1 cellular context compared by ENCODE assay signal in genomic region chr15:74620636-74621545, GRCh38.
A peak's percentile ranks its signal among the peaks of the same experiment; 100 is the strongest.
TF ChIP-seq lines count a peak whose summit lies in the region.

No MANE protein-coding gene starts in this region.

TF ChIP-seq in H1, 55 proteins besides CTCF, POLR2A, EP300 and RAD21 (continued from another document):
- peak; percentile 75 for TF ChIP-seq MAX (IDR thresholded peaks at IDR 0.05)
- no peak for TF ChIP-seq CHD7 (IDR thresholded peaks at IDR 0.05; ENCODE audit: insufficient replicate concordance, low read length)
- TF ChIP-seq NRF1 (IDR thresholded peaks at IDR 0.05; ENCODE audit: low read depth, low read length) = no peak
- no peak for TF ChIP-seq CHD1 (IDR thresholded peaks at IDR 0.05; ENCODE audit: low read depth, low read length)
- 0 out of 2 replicates have a peak, but pooled peaks have one; percentile 51 for TF ChIP-seq RXRA (IDR thresholded peaks at IDR 0.05; ENCODE audit: insufficient read depth, low read depth, low read length)
- TF ChIP-seq CHD2 (IDR thresholded peaks at IDR 0.05; ENCODE audit: low read length) = 0 out of 2 replicates have a peak, but pooled peaks have one; percentile 23
- TF ChIP-seq PHF8 (conservative IDR thresholded peaks at IDR 0.05; ENCODE audit: low read depth, low read length) = no peak
- no peak for TF ChIP-seq CBX8 (IDR thresholded peaks at IDR 0.05; ENCODE audit: borderline replicate concordance, low read depth, low read length)
- no peak for TF ChIP-seq NANOG (IDR thresholded peaks at IDR 0.05; ENCODE audit: insufficient read depth, low read depth, low read length, poor library complexity, severe bottlenecking)
- TF ChIP-seq ATF3 (IDR thresholded peaks at IDR 0.05; ENCODE audit: insufficient read depth, low read depth, low read length) = peak; percentile 76
- TF ChIP-seq KDM5A (IDR thresholded peaks at IDR 0.05; ENCODE audit: low read length) = no peak; the same call in 1 of the 2 replicates
- TF ChIP-seq SRF (IDR thresholded peaks at IDR 0.05; ENCODE audit: low read depth, low read length) = no peak
- TF ChIP-seq ASH2L (IDR thresholded peaks at IDR 0.05; ENCODE audit: low read length) = no peak
- no peak for TF ChIP-seq ATF2 (IDR thresholded peaks at IDR 0.05; ENCODE audit: low read length)
- no peak for TF ChIP-seq TCF12 (IDR thresholded peaks at IDR 0.05; ENCODE audit: low read depth, low read length)
- no peak for TF ChIP-seq POLR2AphosphoS5 (IDR thresholded peaks at IDR 0.05; ENCODE audit: low read depth, low read length)
- TF ChIP-seq EGR1 (IDR thresholded peaks at IDR 0.05; ENCODE audit: borderline replicate concordance, low read depth, low read length) = no peak
- TF ChIP-seq GABPA (IDR thresholded peaks at IDR 0.05; ENCODE audit: borderline replicate concordance, insufficient read depth, low read length) = peak; percentile 72; the same call in 1 of the 2 replicates
- peak; percentile 57; the same call in 1 of the 2 replicates for TF ChIP-seq YY1 (IDR thresholded peaks at IDR 0.05; ENCODE audit: low read depth, low read length)
- peak; percentile 57 for TF ChIP-seq CREB1 (IDR thresholded peaks at IDR 0.05)
- no peak for TF ChIP-seq SIRT6 (IDR thresholded peaks at IDR 0.05; ENCODE audit: low read length)
- no peak for TF ChIP-seq SIX5 (IDR thresholded peaks at IDR 0.05; ENCODE audit: low read depth, low read length)
- TF ChIP-seq USF2 (IDR thresholded peaks at IDR 0.05; ENCODE audit: low read length) = no peak
- TF ChIP-seq TAF7 (optimal IDR thresholded peaks at IDR 0.05; ENCODE audit: borderline replicate concordance, low read depth, low read length) = peak; percentile 38
- peak in 1 of 2 experiments; percentile 68; a peak in 1 of 4 replicates for TF ChIP-seq SIN3A (conservative IDR thresholded peaks at IDR 0.05 in 1 of 2, IDR thresholded peaks at IDR 0.05 in 1 of 2; ENCODE audit: low read depth in 1 of 2, low read length in 2 of 2)
